Comparison of ENCODE assay signal across 1 cellular context in genomic region chr19:35115538-35115951, GRCh38.
TF ChIP-seq lines count a peak whose summit lies in the region.

TSS of gene FXYD3 (plus strand) at chr19:35115823. CDS start at chr19:35119377, 3,554 bp downstream.

TF ChIP-seq in GM12878, 131 proteins besides CTCF, POLR2A, EP300 and RAD21 (continued from another document):
- TF ChIP-seq CUX1 (IDR thresholded peaks at IDR 0.05; ENCODE audit: insufficient replicate concordance, low read depth, low read length) = no peak
- no peak for TF ChIP-seq NR2C2 (IDR thresholded peaks at IDR 0.05; ENCODE audit: borderline replicate concordance, control insufficient read depth, insufficient read length, low read depth)
- no peak for TF ChIP-seq PML (IDR thresholded peaks at IDR 0.05; ENCODE audit: low read length)
- TF ChIP-seq IRF3 (IDR thresholded peaks at IDR 0.05) = no peak
- no peak for TF ChIP-seq ETV6 (conservative IDR thresholded peaks at IDR 0.05 in 1 of 2, IDR thresholded peaks at IDR 0.05 in 1 of 2; ENCODE audit: borderline replicate concordance in 1 of 2, low read depth in 1 of 2)
- no peak for TF ChIP-seq E4F1 (IDR thresholded peaks at IDR 0.05; ENCODE audit: borderline replicate concordance, partially characterized antibody)
- TF ChIP-seq DPF2 (IDR thresholded peaks at IDR 0.05) = no peak
- no peak for TF ChIP-seq ZNF622 (IDR thresholded peaks at IDR 0.05)
- no peak for TF ChIP-seq RB1 (IDR thresholded peaks at IDR 0.05; ENCODE audit: borderline replicate concordance)
- TF ChIP-seq EED (IDR thresholded peaks at IDR 0.05; ENCODE audit: low read depth) = no peak
- no peak for TF ChIP-seq TCF3 (IDR thresholded peaks at IDR 0.05; ENCODE audit: borderline replicate concordance, insufficient read depth, low read depth, low read length)
- no peak for TF ChIP-seq STAT1 (conservative IDR thresholded peaks at IDR 0.05)
- TF ChIP-seq USF1 (IDR thresholded peaks at IDR 0.05; ENCODE audit: borderline replicate concordance, extremely low read length, insufficient read depth, low read depth, low read length) = no peak
- no peak for TF ChIP-seq RFX5 (IDR thresholded peaks at IDR 0.05; ENCODE audit: low read depth, low read length)
- TF ChIP-seq ZNF274 (IDR thresholded peaks at IDR 0.05; ENCODE audit: insufficient read depth, insufficient read length) = no peak
- TF ChIP-seq JUNB (IDR thresholded peaks at IDR 0.05) = no peak
- no peak for TF ChIP-seq JUND (IDR thresholded peaks at IDR 0.05; ENCODE audit: low read depth, low read length)
- TF ChIP-seq PRDM15 (CRISPR knock-in tag; IDR thresholded peaks at IDR 0.05) = no peak
